In genomic region chr6:116370717-116371383, GRCh38 we compare ENCODE assay signal across 8 cellular contexts. TPM values are rescaled to one million over a fixed set of nuclear protein-coding genes. Genes with fewer than 3 reads are reported as not detected.
DNase-seq lines count a peak whose midpoint lies in the region; ATAC-seq, FAIRE-seq and TF ChIP-seq lines count a peak whose summit lies in the region.

TSS of gene DSE (plus strand) at chr6:116370947. CDS start at chr6:116399251, 28,304 bp downstream.

- dilution Hi-C loops in keratinocyte (cut with MboI; ENCODE audit: extremely low pct_ligation_motif_present, low sequenced_read_pairs), result no loop called here

- H3K27me3 ChIP-seq in keratinocyte (ENCODE audit: control insufficient read depth, extremely low read depth, insufficient read depth, low read length), result no peaks in the 10 kb centered on the region

- TF ChIP-seq CTCF in activated B cell treated with CpG ODN at 0.5 μM for 24 hours (IDR thresholded peaks at IDR 0.05) (no peak), keratinocyte (optimal IDR thresholded peaks at IDR 0.05 in 1 of 3, IDR thresholded peaks at IDR 0.05 in 1 of 3, conservative IDR thresholded peaks at IDR 0.05 in 1 of 3; ENCODE audit: extremely low read depth in 1 of 3, insufficient read depth in 2 of 3, low read length in 3 of 3) (no peak)

- H3K4me1 Mint-ChIP-seq in activated B cell treated with CpG ODN at 0.5 μM for 24 hours, result peaks cover 26% of the 10 kb centered on the region

- POLR2A ChIA-PET in activated B cell treated with CpG ODN at 0.5 μM for 24 hours (lab: Charles Lee), result interaction anchor here (0.7 to 2.5 kb wide), 7 partner anchors 15 to 163 kb away, joined by 3 to 13 read pairs (median 5); no protein-coding TSS in a partner anchor

- no peaks in the 10 kb centered on the region for H4K20me1 ChIP-seq in keratinocyte (ENCODE audit: control insufficient read depth, extremely low read depth, insufficient read depth, low read length)

- H3K9ac ChIP-seq in keratinocyte (ENCODE audit: control insufficient read depth, extremely low read depth, insufficient read depth, low read length), result peak within 1 kb of the TSS; percentile 96

- peak; percentile 89 for DNase-seq in EL
- DNase-seq in HuH-7.5 (ENCODE audit: low spot score), result peak; percentile 54
- peak; percentile 59 for DNase-seq in activated B cell treated with CpG ODN at 0.5 μM for 24 hours
- peak; percentile 54 for DNase-seq in cerebellar cortex (ENCODE audit: low spot score)
- DNase-seq in keratinocyte (ENCODE audit: low read depth, low spot score), result no peak
- DNase-seq in stimulated activated CD4-positive, alpha-beta T cell treated with anti-CD3 and anti-CD28 coated beads, Interleukin-15, amount 100 ng/mL, for 1 hour (ENCODE audit: low read depth in 1 of 2, low spot score in 1 of 2), result peak; percentile 40 to 46
- DNase-seq in NCI-H187 treated with DMSO at 0.1 percent for 48 hours (lab: John Stamatoyannopoulos, UW), result no peak

- H3K9me3 Mint-ChIP-seq in activated B cell treated with CpG ODN at 0.5 μM for 24 hours, result no peaks in the 10 kb centered on the region

- no peaks in the 10 kb centered on the region for H3K36me3 Mint-ChIP-seq in activated B cell treated with CpG ODN at 0.5 μM for 24 hours (ENCODE audit: low read depth)

- peak within 1 kb of the TSS; percentile 90 for H3K4me3 Mint-ChIP-seq in activated B cell treated with CpG ODN at 0.5 μM for 24 hours

- no peaks in the 10 kb centered on the region for H3K9me1 ChIP-seq in keratinocyte (ENCODE audit: control insufficient read depth, extremely low read depth, insufficient read depth, low read length)

- peaks cover 0 to 6% of the 10 kb centered on the region in 2 experiments for H3K36me3 ChIP-seq in keratinocyte (ENCODE audit: control insufficient read depth in 2 of 2, extremely low read depth in 1 of 2, insufficient read depth in 2 of 2, low read length in 2 of 2)

- FAIRE-seq in keratinocyte (lab: Jason Lieb, UNC), result no peak

- intact Hi-C loops in activated B cell treated with CpG ODN at 0.5 μM for 24 hours (cut with micrococcal nuclease), result loop anchor here (1.0 to 5.0 kb wide), 10 partner anchors 16 to 201 kb away; partner anchors contain the start of gene RWDD1

- peak within 1 kb of the TSS; percentile 65 for H2AFZ ChIP-seq in keratinocyte (ENCODE audit: control insufficient read depth, low read length)

- no peaks in the 10 kb centered on the region for H3K27me3 Mint-ChIP-seq in activated B cell treated with CpG ODN at 0.5 μM for 24 hours

- peak within 1 kb of the TSS; percentile 87 for H3K27ac Mint-ChIP-seq in activated B cell treated with CpG ODN at 0.5 μM for 24 hours

- no peaks in the 10 kb centered on the region for H3K9me3 ChIP-seq in keratinocyte (ENCODE audit: control insufficient read depth, low read depth, low read length)

- peak within 1 kb of the TSS; percentile 99 for H3K4me2 ChIP-seq in keratinocyte (ENCODE audit: control insufficient read depth, extremely low read depth, insufficient read depth, low read depth, low read length)

- peaks cover 50% of the 10 kb centered on the region for H3K79me2 ChIP-seq in keratinocyte (ENCODE audit: control insufficient read depth, insufficient read depth, low read length)

- peak within 1 kb of the TSS; percentile 87 to 94 (median 90) for H3K4me3 ChIP-seq in keratinocyte (ENCODE audit: control insufficient read depth in 2 of 3, extremely low read depth in 1 of 3, insufficient read depth in 2 of 3, low read depth in 1 of 3, low read length in 3 of 3)

- H3K4me1 ChIP-seq in keratinocyte (ENCODE audit: control insufficient read depth, extremely low read depth, insufficient read depth, low read length), result peaks cover 68% of the 10 kb centered on the region

- H3K27ac ChIP-seq in keratinocyte (ENCODE audit: control insufficient read depth, insufficient read depth, low read length), result peak within 1 kb of the TSS; percentile 98

- CTCF ChIA-PET in activated B cell treated with CpG ODN at 0.5 μM for 24 hours (lab: Charles Lee), result interaction anchor here (0.6 to 1.5 kb wide), 3 partner anchors 82 to 102 kb away, joined by 3 to 5 read pairs (median 3); no protein-coding TSS in a partner anchor

- ATAC-seq in GM21526 (IDR thresholded peaks at IDR 0.05; ENCODE audit: low FRiP score, unreplicated experiment) (peak; percentile 74), activated B cell treated with CpG ODN at 0.5 μM for 24 hours (ENCODE audit: low read depth) (peak; percentile 77)

RNA-seq across cellular contexts. Expression of gene DSE, which starts in this region (rescaled TPM):
- 22.2 and 23.4 TPM in 2 replicates for total RNA-seq in activated B cell treated with CpG ODN at 0.5 μM for 24 hours
- 87.6 to 144 TPM (median 99.7 TPM) in 3 replicates for polyA plus RNA-seq in keratinocyte
- 39.1 TPM for polyA plus RNA-seq in keratinocyte (2011; ENCODE audit: low read depth)
- polyA plus RNA-seq in keratinocyte (2011; cell fraction: cytosol; rRNA removed), result 37.0 and 60.3 TPM in 2 replicates
- 124 and 141 TPM in 2 replicates for polyA plus RNA-seq in keratinocyte (2011; cell fraction: nucleus; rRNA removed)
- 54.9 and 70.3 TPM in 2 replicates for polyA plus RNA-seq in keratinocyte (2012; ENCODE audit: low replicate concordance)
- 179 to 186 TPM (median 184 TPM) in 3 replicates for polyA minus RNA-seq in keratinocyte
- 57.2 TPM for polyA minus RNA-seq in keratinocyte (2011; cell fraction: cytosol; rRNA and poly(A)+ RNA removed)
- 150 and 256 TPM in 2 replicates for polyA minus RNA-seq in keratinocyte (2011; cell fraction: nucleus; rRNA and poly(A)+ RNA removed)

Comparison
In these comparisons a context has a peak if more than half of its experiments do, and no peak if none do; other contexts are left out.
1. DNase-seq: peak in EL (single experiment), HuH-7.5 (single experiment), activated B cell treated with CpG ODN at 0.5 μM for 24 hours (single experiment), cerebellar cortex (single experiment) and stimulated activated CD4-positive, alpha-beta T cell treated with anti-CD3 and anti-CD28 coated beads, Interleukin-15, amount 100 ng/mL, for 1 hour (2 of 2); none in keratinocyte (single experiment) and NCI-H187 treated with DMSO at 0.1 percent for 48 hours (single experiment).